19 cellular contexts compared by ENCODE assay signal in the genomic region with DNA sequence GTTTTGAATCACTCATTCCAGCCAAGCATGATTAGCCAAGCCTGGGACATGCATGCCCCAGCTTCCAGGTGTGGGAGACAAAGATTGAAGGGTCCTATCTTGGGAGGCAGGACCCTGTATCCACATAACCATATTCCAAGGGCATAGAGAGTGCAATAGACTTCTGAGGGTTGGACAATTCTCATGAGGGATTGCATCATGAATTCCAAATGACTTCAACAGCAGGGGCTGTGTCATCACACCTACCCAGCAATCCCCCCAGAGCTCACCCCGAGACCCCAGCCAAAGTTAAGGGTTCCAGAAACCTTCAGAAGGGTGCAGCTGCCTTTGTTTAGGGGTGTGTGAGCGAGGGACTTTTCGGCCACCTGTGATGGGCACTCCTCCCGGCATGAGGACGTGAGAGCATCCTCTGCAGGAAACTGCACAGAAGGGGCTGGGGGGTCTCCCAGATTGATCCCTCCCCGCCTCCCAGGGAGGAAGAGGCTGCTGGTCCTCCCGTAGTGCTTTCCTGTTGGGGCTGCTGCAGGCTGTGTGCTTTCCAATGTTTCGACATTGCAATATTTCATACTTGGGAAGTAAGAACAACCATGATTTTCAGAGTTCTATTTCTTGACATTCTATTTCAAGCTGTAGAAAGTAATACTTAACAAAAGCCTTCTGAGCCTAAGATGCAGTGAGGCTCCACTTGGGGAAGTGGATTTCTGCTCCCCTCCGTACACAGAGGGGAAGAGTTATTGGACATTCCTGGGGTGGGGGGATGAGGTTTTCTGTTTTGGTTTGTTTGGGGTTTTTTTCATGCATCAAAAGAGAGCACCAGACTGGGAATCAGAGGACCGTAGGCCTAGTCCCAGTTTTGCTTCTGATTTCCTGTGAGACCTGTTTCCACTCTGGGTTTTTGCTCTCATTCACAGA. TPM values are rescaled to one million over a fixed set of nuclear protein-coding genes. Genes with fewer than 3 reads are reported as not detected.
A peak's percentile ranks its signal among the peaks of the same experiment; 100 is the strongest.
DNase-seq lines count a peak whose midpoint lies in the region; TF ChIP-seq lines count a peak whose summit lies in the region.
"Had no signal": no experiment of that assay in that cellular context is flagged by ENCODE, and none has a peak within 500 bp of the region (broad histone marks: within the 10 kb centered on the region; RNA-seq: fewer than 3 reads in every experiment).

No MANE protein-coding gene starts in this region.

- H3K27ac Mint-ChIP-seq in osteocyte (ENCODE audit: unreplicated experiment), result no peak overlapping the region
- H3K27ac Mint-ChIP-seq: B cell had no signal

- no peak overlapping the region for H3K4me3 Mint-ChIP-seq in osteocyte (ENCODE audit: unreplicated experiment)
- H3K4me3 Mint-ChIP-seq: B cell; CD8-positive, alpha-beta memory T cell had no signal

- DNase-seq in RWPE1 (ENCODE audit: low spot score) (no peak), hepatocyte (ENCODE audit: low spot score) (no peak), osteocyte (ENCODE audit: extremely low spot score, unreplicated experiment) (peak; percentile 63), globus pallidus (ENCODE audit: low spot score) (no peak), NCI-H345 treated with DMSO at 0.1 percent for 48 hours (lab: John Stamatoyannopoulos, UW; ENCODE audit: unreplicated experiment) (no peak), sigmoid colon (no peak), NCI-H82 treated with DMSO at 0.1 percent for 48 hours (lab: John Stamatoyannopoulos, UW; ENCODE audit: unreplicated experiment) (no peak)
- DNase-seq: CD8-positive, alpha-beta memory T cell; HCEC 1CT; Kasumi-1; NCI-H1436; NCI-H2081; NCI-H524 treated with DMSO at 0.1 percent for 48 hours; NK-92 treated with Interleukin-12 subunit alpha and Interleukin-12 subunit beta, amount 100 ng/mL, for 24 hours; OCI-M1; RPMI8226 had no signal

- peaks cover 2% of the 10 kb centered on the region for H3K36me3 Mint-ChIP-seq in osteocyte (ENCODE audit: unreplicated experiment)

- intact Hi-C loops in sigmoid colon (cut with DNase I), result loop anchor here (5.0 kb wide), 1 partner anchor 97 kb away; no protein-coding TSS in a partner anchor

- CTCF ChIA-PET in RWPE1 (lab: Yijun Ruan, JAX), result no interaction called here

- H3K9me3 ChIP-seq in BLaER1 treated with 17β-estradiol and CSF1 and Interleukin-3, amounts not matched to agents 10 nM and 100 nM (replicated peaks in 1 of 11), result no peaks in the 10 kb centered on the region
- H3K9me3 ChIP-seq in hepatocyte (ENCODE audit: low read depth) (no peaks in the 10 kb centered on the region), sigmoid colon (no peaks in the 10 kb centered on the region)
- H3K9me3 ChIP-seq: SJSA1 had no signal

- H3K9ac ChIP-seq in BLaER1 treated with 17β-estradiol and CSF1 and Interleukin-3, amounts not matched to agents 10 nM and 100 nM, result peak overlapping the region in 1 of 11 experiments; percentile 4; a peak in 1 of 22 replicates

- peaks cover 33 to 47% (median 40%) of the 10 kb centered on the region in 10 experiments for H3K4me1 ChIP-seq in BLaER1 treated with 17β-estradiol and CSF1 and Interleukin-3, amounts not matched to agents 10 nM and 100 nM
- peaks cover 21% of the 10 kb centered on the region for H3K4me1 ChIP-seq in hepatocyte (ENCODE audit: insufficient read depth)
- H3K4me1 ChIP-seq in sigmoid colon, result peaks cover 0 to 24% (median 17%) of the 10 kb centered on the region in 4 donors

- TF ChIP-seq CTCF in RWPE1 (conservative IDR thresholded peaks at IDR 0.05; ENCODE audit: low read depth) (no peak), hepatocyte (IDR thresholded peaks at IDR 0.05; ENCODE audit: poor library complexity) (no peak), osteocyte (IDR thresholded peaks at IDR 0.05) (no peak), sigmoid colon (IDR thresholded peaks at IDR 0.05) (no peak)

- H3K79me2 ChIP-seq in hepatocyte, result no peaks in the 10 kb centered on the region

- H3K4me1 Mint-ChIP-seq in osteocyte (ENCODE audit: unreplicated experiment), result no peaks in the 10 kb centered on the region

- H3K27me3 ChIP-seq in BLaER1 treated with 17β-estradiol and CSF1 and Interleukin-3, amounts not matched to agents 10 nM and 100 nM, result no peaks in the 10 kb centered on the region
- H3K27me3 ChIP-seq in hepatocyte (no peaks in the 10 kb centered on the region), sigmoid colon (no peaks in the 10 kb centered on the region)
- H3K27me3 ChIP-seq: SJSA1 had no signal

- POLR2A ChIA-PET in RWPE1 (lab: Yijun Ruan, JAX; ENCODE audit: low non-redundant PET), result no interaction called here

- H3K9me3 Mint-ChIP-seq in osteocyte (ENCODE audit: unreplicated experiment), result no peaks in the 10 kb centered on the region
- H3K9me3 Mint-ChIP-seq: CD8-positive, alpha-beta memory T cell had no signal

- no peaks in the 10 kb centered on the region for H3K27me3 Mint-ChIP-seq in osteocyte (ENCODE audit: unreplicated experiment)

- 80% methylated on average over 10 of the region's 10 CpGs for WGBS in hepatocyte (ENCODE audit: low lambda C conversion rate, missing lambda C conversion rate)
- 80 to 86% methylated on average over 10 of the region's 10 CpGs for WGBS in sigmoid colon, 2 donors

- no peaks in the 10 kb centered on the region for H3K9me2 ChIP-seq in hepatocyte (replicated peaks; ENCODE audit: insufficient read depth)

- peak overlapping the region; percentile 44 to 81 (median 67) for H3K4me2 ChIP-seq in BLaER1 treated with 17β-estradiol and CSF1 and Interleukin-3, amounts not matched to agents 10 nM and 100 nM
- H3K4me2 ChIP-seq in hepatocyte, result no peak overlapping the region

- peaks cover 0 to 7% (median 0%) of the 10 kb centered on the region in 11 experiments; a peak in 1 of 22 replicates for H4K20me1 ChIP-seq in BLaER1 treated with 17β-estradiol and CSF1 and Interleukin-3, amounts not matched to agents 10 nM and 100 nM
- no peaks in the 10 kb centered on the region for H4K20me1 ChIP-seq in hepatocyte (ENCODE audit: insufficient read depth, poor library complexity, severe bottlenecking)

- H3K27ac ChIP-seq in BLaER1 treated with 17β-estradiol and CSF1 and Interleukin-3, amounts not matched to agents 10 nM and 100 nM, result peak overlapping the region in 3 of 11 experiments; percentile 17 to 40 (median 22); a peak in 4 of 22 replicates
- H3K27ac ChIP-seq in RWPE1, result peak overlapping the region; percentile 94
- peak overlapping the region; percentile 33 for H3K27ac ChIP-seq in hepatocyte
- H3K27ac ChIP-seq in sigmoid colon, result no peak overlapping the region
- H3K27ac ChIP-seq: SJSA1 had no signal

- TF ChIP-seq POLR2A in sigmoid colon (IDR thresholded peaks at IDR 0.05), result no peak

- no peaks in the 10 kb centered on the region for H3K36me3 ChIP-seq in BLaER1 treated with 17β-estradiol and CSF1 and Interleukin-3, amounts not matched to agents 10 nM and 100 nM
- no peaks in the 10 kb centered on the region for H3K36me3 ChIP-seq in hepatocyte (replicated peaks; ENCODE audit: insufficient read depth, low read depth)
- no peaks in the 10 kb centered on the region for H3K36me3 ChIP-seq in sigmoid colon
- H3K36me3 ChIP-seq: SJSA1 had no signal

- no peak overlapping the region for H3K4me3 ChIP-seq in BLaER1 treated with 17β-estradiol and CSF1 and Interleukin-3, amounts not matched to agents 10 nM and 100 nM
- H3K4me3 ChIP-seq in hepatocyte (no peak overlapping the region), sigmoid colon (no peak overlapping the region)
- H3K4me3 ChIP-seq: SJSA1 had no signal

- H2AFZ ChIP-seq in hepatocyte, result no peak overlapping the region

- no peak for TF ChIP-seq EP300 in sigmoid colon (IDR thresholded peaks at IDR 0.05)

RNA-seq across cellular contexts. Expression of a gene that starts 13.3 kb away (rescaled TPM):
- total RNA-seq in hepatocyte (1.5 and 1.6 TPM in 2 replicates), osteocyte (0.78 and 0.94 TPM in 2 replicates), sigmoid colon (10 to 100 TPM in 1 of 4 donors, 1 to 10 TPM in 3; 4.3 to 13.6 (median 8.0) TPM)
- polyA plus RNA-seq in hepatocyte (2.0 and 2.1 TPM in 2 replicates), sigmoid colon (1 to 10 TPM; 3.6 to 5.7 (median 4.6) TPM)
- polyA plus RNA-seq: CD8-positive, alpha-beta memory T cell had no signal

Comparison
In these comparisons a context has a peak if more than half of its experiments do, and no peak if none do; other contexts are left out.
1. H3K27ac ChIP-seq: peak in RWPE1 (single experiment) and hepatocyte (single experiment); none in sigmoid colon (0 of 4).